ENCODE assay signal across 1 cellular context in the genomic region with DNA sequence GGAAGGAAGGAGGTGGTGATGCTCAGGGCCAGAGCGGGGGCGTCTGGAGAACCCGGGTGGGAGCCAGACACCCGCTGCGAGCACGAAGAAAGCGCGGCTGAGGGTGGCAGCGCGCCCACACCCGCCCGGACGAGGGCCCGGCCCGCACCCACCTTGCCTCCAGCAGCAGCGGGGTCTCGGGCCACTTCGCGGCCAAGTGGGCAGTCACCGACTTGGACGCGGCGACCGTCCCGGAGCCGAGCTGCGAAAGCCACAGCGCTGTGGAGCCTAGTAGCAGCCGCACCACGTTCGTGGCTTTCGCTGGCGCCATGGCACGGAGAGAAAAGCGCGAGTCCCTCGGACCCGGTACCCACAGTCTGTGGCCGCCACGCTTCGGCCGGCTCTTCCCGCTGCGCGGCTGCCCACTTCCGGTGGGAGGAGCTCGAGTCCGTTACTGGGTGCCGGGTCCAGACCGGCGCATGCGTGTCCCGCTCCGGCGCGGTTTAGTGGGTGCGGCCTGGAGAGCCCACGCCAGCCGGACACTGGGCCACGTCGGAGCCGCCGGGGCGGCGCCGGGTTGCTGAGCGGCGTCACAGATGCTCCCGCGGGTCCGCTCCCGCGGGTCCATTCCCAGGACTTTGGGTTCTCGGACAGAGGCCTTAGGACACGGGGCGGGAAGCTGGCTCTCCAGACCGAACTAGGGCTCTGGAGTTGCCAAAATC.
TF ChIP-seq lines count a peak whose summit lies in the region.

A gene with protein sequence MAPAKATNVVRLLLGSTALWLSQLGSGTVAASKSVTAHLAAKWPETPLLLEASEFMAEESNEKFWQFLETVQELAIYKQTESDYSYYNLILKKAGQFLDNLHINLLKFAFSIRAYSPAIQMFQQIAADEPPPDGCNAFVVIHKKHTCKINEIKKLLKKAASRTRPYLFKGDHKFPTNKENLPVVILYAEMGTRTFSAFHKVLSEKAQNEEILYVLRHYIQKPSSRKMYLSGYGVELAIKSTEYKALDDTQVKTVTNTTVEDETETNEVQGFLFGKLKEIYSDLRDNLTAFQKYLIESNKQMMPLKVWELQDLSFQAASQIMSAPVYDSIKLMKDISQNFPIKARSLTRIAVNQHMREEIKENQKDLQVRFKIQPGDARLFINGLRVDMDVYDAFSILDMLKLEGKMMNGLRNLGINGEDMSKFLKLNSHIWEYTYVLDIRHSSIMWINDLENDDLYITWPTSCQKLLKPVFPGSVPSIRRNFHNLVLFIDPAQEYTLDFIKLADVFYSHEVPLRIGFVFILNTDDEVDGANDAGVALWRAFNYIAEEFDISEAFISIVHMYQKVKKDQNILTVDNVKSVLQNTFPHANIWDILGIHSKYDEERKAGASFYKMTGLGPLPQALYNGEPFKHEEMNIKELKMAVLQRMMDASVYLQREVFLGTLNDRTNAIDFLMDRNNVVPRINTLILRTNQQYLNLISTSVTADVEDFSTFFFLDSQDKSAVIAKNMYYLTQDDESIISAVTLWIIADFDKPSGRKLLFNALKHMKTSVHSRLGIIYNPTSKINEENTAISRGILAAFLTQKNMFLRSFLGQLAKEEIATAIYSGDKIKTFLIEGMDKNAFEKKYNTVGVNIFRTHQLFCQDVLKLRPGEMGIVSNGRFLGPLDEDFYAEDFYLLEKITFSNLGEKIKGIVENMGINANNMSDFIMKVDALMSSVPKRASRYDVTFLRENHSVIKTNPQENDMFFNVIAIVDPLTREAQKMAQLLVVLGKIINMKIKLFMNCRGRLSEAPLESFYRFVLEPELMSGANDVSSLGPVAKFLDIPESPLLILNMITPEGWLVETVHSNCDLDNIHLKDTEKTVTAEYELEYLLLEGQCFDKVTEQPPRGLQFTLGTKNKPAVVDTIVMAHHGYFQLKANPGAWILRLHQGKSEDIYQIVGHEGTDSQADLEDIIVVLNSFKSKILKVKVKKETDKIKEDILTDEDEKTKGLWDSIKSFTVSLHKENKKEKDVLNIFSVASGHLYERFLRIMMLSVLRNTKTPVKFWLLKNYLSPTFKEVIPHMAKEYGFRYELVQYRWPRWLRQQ (N-terminal part only) (minus strand): TSS at position 399 of the 701 bp plus-strand sequence. CDS start 89 bp downstream, at position 310.

TF ChIP-seq in WTC11, 78 proteins besides CTCF, POLR2A, EP300 and RAD21 (continued from another document):
- TF ChIP-seq, protein P1, sequence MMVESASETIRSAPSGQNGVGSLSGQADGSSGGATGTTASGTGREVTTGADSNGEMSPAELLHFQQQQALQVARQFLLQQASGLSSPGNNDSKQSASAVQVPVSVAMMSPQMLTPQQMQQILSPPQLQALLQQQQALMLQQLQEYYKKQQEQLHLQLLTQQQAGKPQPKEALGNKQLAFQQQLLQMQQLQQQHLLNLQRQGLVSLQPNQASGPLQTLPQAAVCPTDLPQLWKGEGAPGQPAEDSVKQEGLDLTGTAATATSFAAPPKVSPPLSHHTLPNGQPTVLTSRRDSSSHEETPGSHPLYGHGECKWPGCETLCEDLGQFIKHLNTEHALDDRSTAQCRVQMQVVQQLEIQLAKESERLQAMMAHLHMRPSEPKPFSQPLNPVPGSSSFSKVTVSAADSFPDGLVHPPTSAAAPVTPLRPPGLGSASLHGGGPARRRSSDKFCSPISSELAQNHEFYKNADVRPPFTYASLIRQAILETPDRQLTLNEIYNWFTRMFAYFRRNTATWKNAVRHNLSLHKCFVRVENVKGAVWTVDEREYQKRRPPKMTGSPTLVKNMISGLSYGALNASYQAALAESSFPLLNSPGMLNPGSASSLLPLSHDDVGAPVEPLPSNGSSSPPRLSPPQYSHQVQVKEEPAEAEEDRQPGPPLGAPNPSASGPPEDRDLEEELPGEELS (CRISPR knock-in tag; IDR thresholded peaks at IDR 0.05): 0 out of 2 replicates have a peak, but pooled peaks have one; percentile 15
- TF ChIP-seq PRRX2 (CRISPR knock-in tag; IDR thresholded peaks at IDR 0.05): no peak
- no peak for TF ChIP-seq ESRRA (CRISPR knock-in tag; IDR thresholded peaks at IDR 0.05; ENCODE audit: borderline replicate concordance)
- TF ChIP-seq, protein P2, sequence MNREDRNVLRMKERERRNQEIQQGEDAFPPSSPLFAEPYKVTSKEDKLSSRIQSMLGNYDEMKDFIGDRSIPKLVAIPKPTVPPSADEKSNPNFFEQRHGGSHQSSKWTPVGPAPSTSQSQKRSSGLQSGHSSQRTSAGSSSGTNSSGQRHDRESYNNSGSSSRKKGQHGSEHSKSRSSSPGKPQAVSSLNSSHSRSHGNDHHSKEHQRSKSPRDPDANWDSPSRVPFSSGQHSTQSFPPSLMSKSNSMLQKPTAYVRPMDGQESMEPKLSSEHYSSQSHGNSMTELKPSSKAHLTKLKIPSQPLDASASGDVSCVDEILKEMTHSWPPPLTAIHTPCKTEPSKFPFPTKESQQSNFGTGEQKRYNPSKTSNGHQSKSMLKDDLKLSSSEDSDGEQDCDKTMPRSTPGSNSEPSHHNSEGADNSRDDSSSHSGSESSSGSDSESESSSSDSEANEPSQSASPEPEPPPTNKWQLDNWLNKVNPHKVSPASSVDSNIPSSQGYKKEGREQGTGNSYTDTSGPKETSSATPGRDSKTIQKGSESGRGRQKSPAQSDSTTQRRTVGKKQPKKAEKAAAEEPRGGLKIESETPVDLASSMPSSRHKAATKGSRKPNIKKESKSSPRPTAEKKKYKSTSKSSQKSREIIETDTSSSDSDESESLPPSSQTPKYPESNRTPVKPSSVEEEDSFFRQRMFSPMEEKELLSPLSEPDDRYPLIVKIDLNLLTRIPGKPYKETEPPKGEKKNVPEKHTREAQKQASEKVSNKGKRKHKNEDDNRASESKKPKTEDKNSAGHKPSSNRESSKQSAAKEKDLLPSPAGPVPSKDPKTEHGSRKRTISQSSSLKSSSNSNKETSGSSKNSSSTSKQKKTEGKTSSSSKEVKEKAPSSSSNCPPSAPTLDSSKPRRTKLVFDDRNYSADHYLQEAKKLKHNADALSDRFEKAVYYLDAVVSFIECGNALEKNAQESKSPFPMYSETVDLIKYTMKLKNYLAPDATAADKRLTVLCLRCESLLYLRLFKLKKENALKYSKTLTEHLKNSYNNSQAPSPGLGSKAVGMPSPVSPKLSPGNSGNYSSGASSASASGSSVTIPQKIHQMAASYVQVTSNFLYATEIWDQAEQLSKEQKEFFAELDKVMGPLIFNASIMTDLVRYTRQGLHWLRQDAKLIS (CRISPR knock-in tag; IDR thresholded peaks at IDR 0.05; ENCODE audit: borderline replicate concordance): no peak; the same call in 1 of the 2 replicates
- TF ChIP-seq, protein P3, sequence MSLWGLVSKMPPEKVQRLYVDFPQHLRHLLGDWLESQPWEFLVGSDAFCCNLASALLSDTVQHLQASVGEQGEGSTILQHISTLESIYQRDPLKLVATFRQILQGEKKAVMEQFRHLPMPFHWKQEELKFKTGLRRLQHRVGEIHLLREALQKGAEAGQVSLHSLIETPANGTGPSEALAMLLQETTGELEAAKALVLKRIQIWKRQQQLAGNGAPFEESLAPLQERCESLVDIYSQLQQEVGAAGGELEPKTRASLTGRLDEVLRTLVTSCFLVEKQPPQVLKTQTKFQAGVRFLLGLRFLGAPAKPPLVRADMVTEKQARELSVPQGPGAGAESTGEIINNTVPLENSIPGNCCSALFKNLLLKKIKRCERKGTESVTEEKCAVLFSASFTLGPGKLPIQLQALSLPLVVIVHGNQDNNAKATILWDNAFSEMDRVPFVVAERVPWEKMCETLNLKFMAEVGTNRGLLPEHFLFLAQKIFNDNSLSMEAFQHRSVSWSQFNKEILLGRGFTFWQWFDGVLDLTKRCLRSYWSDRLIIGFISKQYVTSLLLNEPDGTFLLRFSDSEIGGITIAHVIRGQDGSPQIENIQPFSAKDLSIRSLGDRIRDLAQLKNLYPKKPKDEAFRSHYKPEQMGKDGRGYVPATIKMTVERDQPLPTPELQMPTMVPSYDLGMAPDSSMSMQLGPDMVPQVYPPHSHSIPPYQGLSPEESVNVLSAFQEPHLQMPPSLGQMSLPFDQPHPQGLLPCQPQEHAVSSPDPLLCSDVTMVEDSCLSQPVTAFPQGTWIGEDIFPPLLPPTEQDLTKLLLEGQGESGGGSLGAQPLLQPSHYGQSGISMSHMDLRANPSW (CRISPR knock-in tag; conservative IDR thresholded peaks at IDR 0.05; ENCODE audit: low read depth): peak; percentile 72; the same call in 1 of the 2 replicates
- no peak for TF ChIP-seq OVOL2 (CRISPR knock-in tag; IDR thresholded peaks at IDR 0.05; ENCODE audit: borderline replicate concordance)
- no peak for TF ChIP-seq ZNF317 (CRISPR knock-in tag; IDR thresholded peaks at IDR 0.05; ENCODE audit: borderline replicate concordance, low read depth)
- TF ChIP-seq, protein P4, sequence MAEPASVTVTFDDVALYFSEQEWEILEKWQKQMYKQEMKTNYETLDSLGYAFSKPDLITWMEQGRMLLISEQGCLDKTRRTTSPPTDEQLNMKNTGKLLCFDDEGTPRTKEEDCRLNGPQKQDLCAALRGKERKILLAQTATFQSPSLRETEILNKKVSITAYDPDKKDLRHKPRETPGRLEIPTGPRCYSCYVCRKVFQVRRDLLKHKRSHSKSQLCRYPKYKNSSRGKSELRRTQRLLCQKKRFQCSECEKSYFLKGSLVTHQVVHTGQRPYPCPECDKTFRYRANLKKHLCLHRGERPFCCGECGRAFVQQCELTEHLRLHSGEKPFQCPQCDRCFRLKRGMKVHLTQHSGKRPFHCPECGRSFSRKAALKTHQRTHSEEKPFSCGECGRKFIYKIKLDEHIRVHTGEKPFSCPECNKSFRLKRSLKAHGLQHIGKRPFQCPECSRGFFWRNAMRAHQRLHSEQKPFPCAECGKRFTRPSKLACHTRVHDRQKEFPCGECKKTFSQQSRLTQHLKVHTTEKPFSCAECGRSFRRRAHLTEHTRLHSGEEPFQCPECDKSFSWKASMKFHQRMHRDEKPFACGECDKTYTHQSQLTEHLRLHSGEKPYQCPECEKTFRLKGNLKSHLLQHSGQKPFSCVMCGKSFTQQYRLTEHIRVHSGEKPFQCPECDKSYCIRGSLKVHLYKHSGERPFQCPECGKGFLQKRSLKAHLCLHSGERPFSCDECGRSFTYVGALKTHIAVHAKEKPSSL (CRISPR knock-in tag; conservative IDR thresholded peaks at IDR 0.05): no peak
- TF ChIP-seq, protein P5, sequence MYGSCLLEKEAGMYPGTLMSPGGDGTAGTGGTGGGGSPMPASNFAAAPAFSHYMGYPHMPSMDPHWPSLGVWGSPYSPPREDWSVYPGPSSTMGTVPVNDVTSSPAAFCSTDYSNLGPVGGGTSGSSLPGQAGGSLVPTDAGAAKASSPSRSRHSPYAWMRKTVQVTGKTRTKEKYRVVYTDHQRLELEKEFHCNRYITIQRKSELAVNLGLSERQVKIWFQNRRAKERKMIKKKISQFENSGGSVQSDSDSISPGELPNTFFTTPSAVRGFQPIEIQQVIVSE (CRISPR knock-in tag; IDR thresholded peaks at IDR 0.05; ENCODE audit: borderline replicate concordance): no peak
- no peak for TF ChIP-seq MXD4 (CRISPR knock-in tag; IDR thresholded peaks at IDR 0.05; ENCODE audit: borderline replicate concordance)
- no peak for TF ChIP-seq ATF1 (CRISPR knock-in tag; IDR thresholded peaks at IDR 0.05)
- peak; percentile 78 for TF ChIP-seq TP53 (CRISPR knock-in tag; IDR thresholded peaks at IDR 0.05)
- TF ChIP-seq, protein P6, sequence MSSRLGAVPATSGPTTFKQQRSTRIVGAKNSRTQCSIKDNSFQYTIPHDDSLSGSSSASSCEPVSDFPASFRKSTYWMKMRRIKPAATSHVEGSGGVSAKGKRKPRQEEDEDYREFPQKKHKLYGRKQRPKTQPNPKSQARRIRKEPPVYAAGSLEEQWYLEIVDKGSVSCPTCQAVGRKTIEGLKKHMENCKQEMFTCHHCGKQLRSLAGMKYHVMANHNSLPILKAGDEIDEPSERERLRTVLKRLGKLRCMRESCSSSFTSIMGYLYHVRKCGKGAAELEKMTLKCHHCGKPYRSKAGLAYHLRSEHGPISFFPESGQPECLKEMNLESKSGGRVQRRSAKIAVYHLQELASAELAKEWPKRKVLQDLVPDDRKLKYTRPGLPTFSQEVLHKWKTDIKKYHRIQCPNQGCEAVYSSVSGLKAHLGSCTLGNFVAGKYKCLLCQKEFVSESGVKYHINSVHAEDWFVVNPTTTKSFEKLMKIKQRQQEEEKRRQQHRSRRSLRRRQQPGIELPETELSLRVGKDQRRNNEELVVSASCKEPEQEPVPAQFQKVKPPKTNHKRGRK (CRISPR knock-in tag; IDR thresholded peaks at IDR 0.05; ENCODE audit: borderline replicate concordance): 0 out of 2 replicates have a peak, but pooled peaks have one; percentile 44
- no peak for TF ChIP-seq RELA (CRISPR knock-in tag; IDR thresholded peaks at IDR 0.05; ENCODE audit: borderline replicate concordance)
- no peak; the same call in 1 of the 2 replicates for TF ChIP-seq NFYB (CRISPR knock-in tag; conservative IDR thresholded peaks at IDR 0.05; ENCODE audit: low read depth)
- TF ChIP-seq, protein P7, sequence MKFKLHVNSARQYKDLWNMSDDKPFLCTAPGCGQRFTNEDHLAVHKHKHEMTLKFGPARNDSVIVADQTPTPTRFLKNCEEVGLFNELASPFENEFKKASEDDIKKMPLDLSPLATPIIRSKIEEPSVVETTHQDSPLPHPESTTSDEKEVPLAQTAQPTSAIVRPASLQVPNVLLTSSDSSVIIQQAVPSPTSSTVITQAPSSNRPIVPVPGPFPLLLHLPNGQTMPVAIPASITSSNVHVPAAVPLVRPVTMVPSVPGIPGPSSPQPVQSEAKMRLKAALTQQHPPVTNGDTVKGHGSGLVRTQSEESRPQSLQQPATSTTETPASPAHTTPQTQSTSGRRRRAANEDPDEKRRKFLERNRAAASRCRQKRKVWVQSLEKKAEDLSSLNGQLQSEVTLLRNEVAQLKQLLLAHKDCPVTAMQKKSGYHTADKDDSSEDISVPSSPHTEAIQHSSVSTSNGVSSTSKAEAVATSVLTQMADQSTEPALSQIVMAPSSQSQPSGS (CRISPR knock-in tag; IDR thresholded peaks at IDR 0.05; ENCODE audit: borderline replicate concordance, low read depth): 0 out of 2 replicates have a peak, but pooled peaks have one; percentile 22
- TF ChIP-seq ZNF423 (CRISPR knock-in tag; IDR thresholded peaks at IDR 0.05): no peak
- TF ChIP-seq TEAD4 (CRISPR knock-in tag; IDR thresholded peaks at IDR 0.05): no peak
- no peak for TF ChIP-seq GRHL2 (CRISPR knock-in tag; IDR thresholded peaks at IDR 0.05; ENCODE audit: insufficient replicate concordance, severe bottlenecking)
- TF ChIP-seq CBFB (CRISPR knock-in tag; IDR thresholded peaks at IDR 0.05; ENCODE audit: low read depth): peak; percentile 63; the same call in 1 of the 2 replicates
- no peak for TF ChIP-seq ZNF396 (CRISPR knock-in tag; IDR thresholded peaks at IDR 0.05; ENCODE audit: borderline replicate concordance)
